19 cellular contexts compared by ENCODE assay signal in genomic region chr3:71143493-71143892, GRCh38.
A peak's percentile ranks its signal among the peaks of the same experiment; 100 is the strongest.
DNase-seq lines count a peak whose midpoint lies in the region; ATAC-seq and TF ChIP-seq lines count a peak whose summit lies in the region.
"Had no signal": no experiment of that assay in that cellular context is flagged by ENCODE, and none has a peak within 500 bp of the region (broad histone marks: within the 10 kb centered on the region; RNA-seq: fewer than 3 reads in every experiment).

No MANE protein-coding gene starts in this region.

- TF ChIP-seq CTCF in activated CD8-positive, alpha-beta T cell treated with anti-CD3 and anti-CD28 coated beads for 36 hours (IDR thresholded peaks at IDR 0.05): no peak
- TF ChIP-seq CTCF in type B pancreatic cell (conservative IDR thresholded peaks at IDR 0.05) (no peak), thyroid gland (IDR thresholded peaks at IDR 0.05) (no peak)

- H3K9me3 Mint-ChIP-seq in activated CD8-positive, alpha-beta T cell treated with anti-CD3 and anti-CD28 coated beads for 36 hours: peaks cover 3% of the 10 kb centered on the region
- no peaks in the 10 kb centered on the region for H3K9me3 Mint-ChIP-seq in activated CD8-positive, alpha-beta T cell treated with anti-CD3 and anti-CD28 coated beads, Interleukin-2, amount 10 ng/mL, durations not matched to agents 7 days and 5 days (ENCODE audit: insufficient read depth)
- H3K9me3 Mint-ChIP-seq in activated naive CD8-positive, alpha-beta T cell treated with anti-CD3 and anti-CD28 coated beads, Interleukin-2, amount 50 U/mL, for 24 hours: peaks cover 6% of the 10 kb centered on the region
- H3K9me3 Mint-ChIP-seq in naive thymus-derived CD4-positive, alpha-beta T cell: peaks cover 0 to 1% (median 0%) of the 10 kb centered on the region in 11 donors
- peaks cover 4% of the 10 kb centered on the region for H3K9me3 Mint-ChIP-seq in type B pancreatic cell
- peaks cover 3 to 4% of the 10 kb centered on the region in 2 donors for H3K9me3 Mint-ChIP-seq in stimulated activated naive B cell treated with anti-CD40 and anti-IgM and Interleukin-4, amounts not matched to agents 10 μg/mL and 1 μg/mL and 100 μg/mL, for 72 hours

- H3K36me3 Mint-ChIP-seq in activated CD8-positive, alpha-beta T cell treated with anti-CD3 and anti-CD28 coated beads for 36 hours (ENCODE audit: low read depth): peaks cover 39% of the 10 kb centered on the region
- peaks cover 9% of the 10 kb centered on the region for H3K36me3 Mint-ChIP-seq in activated CD8-positive, alpha-beta T cell treated with anti-CD3 and anti-CD28 coated beads, Interleukin-2, amount 10 ng/mL, durations not matched to agents 7 days and 5 days (ENCODE audit: low read depth)
- peaks cover 39% of the 10 kb centered on the region for H3K36me3 Mint-ChIP-seq in activated naive CD8-positive, alpha-beta T cell treated with anti-CD3 and anti-CD28 coated beads, Interleukin-2, amount 50 U/mL, for 24 hours (ENCODE audit: low read depth)
- H3K36me3 Mint-ChIP-seq in naive thymus-derived CD4-positive, alpha-beta T cell: peaks cover 2 to 50% (median 28%) of the 10 kb centered on the region in 5 donors
- peaks cover 8% of the 10 kb centered on the region for H3K36me3 Mint-ChIP-seq in type B pancreatic cell
- H3K36me3 Mint-ChIP-seq in stimulated activated naive B cell treated with anti-CD40 and anti-IgM and Interleukin-4, amounts not matched to agents 10 μg/mL and 1 μg/mL and 100 μg/mL, for 72 hours: peaks cover 32 to 35% of the 10 kb centered on the region in 2 donors

- no peak for TF ChIP-seq POLR2A in thyroid gland (IDR thresholded peaks at IDR 0.05)

- H3K27ac ChIP-seq in naive thymus-derived CD4-positive, alpha-beta T cell (ENCODE audit: low read depth, low read length): no peak overlapping the region
- H3K27ac ChIP-seq in thyroid gland: no peak overlapping the region
- H3K27ac ChIP-seq: C4-2B had no signal

- no peaks in the 10 kb centered on the region for H3K27me3 ChIP-seq in naive thymus-derived CD4-positive, alpha-beta T cell (ENCODE audit: control insufficient read depth in 2 of 2, insufficient read depth in 2 of 2, low read length in 2 of 2)
- no peaks in the 10 kb centered on the region for H3K27me3 ChIP-seq in thyroid gland

- H3K4me1 Mint-ChIP-seq in activated CD8-positive, alpha-beta T cell treated with anti-CD3 and anti-CD28 coated beads for 36 hours (ENCODE audit: low read depth): peaks cover 51% of the 10 kb centered on the region
- H3K4me1 Mint-ChIP-seq in activated CD8-positive, alpha-beta T cell treated with anti-CD3 and anti-CD28 coated beads, Interleukin-2, amount 10 ng/mL, durations not matched to agents 7 days and 5 days (ENCODE audit: low read depth): peaks cover 6% of the 10 kb centered on the region
- peaks cover 54% of the 10 kb centered on the region for H3K4me1 Mint-ChIP-seq in activated naive CD8-positive, alpha-beta T cell treated with anti-CD3 and anti-CD28 coated beads, Interleukin-2, amount 50 U/mL, for 24 hours
- peaks cover 6 to 87% (median 78%) of the 10 kb centered on the region in 7 donors for H3K4me1 Mint-ChIP-seq in naive thymus-derived CD4-positive, alpha-beta T cell
- peaks cover 40% of the 10 kb centered on the region for H3K4me1 Mint-ChIP-seq in type B pancreatic cell (ENCODE audit: unreplicated experiment)
- H3K4me1 Mint-ChIP-seq in stimulated activated naive B cell treated with anti-CD40 and anti-IgM and Interleukin-4, amounts not matched to agents 10 μg/mL and 1 μg/mL and 100 μg/mL, for 72 hours: peaks cover 37 to 57% of the 10 kb centered on the region in 2 donors

- WGBS in thyroid gland, 2 donors: 93 to 96% methylated on average over 4 of the region's 4 CpGs

- peak overlapping the region; percentile 72 for H3K27ac Mint-ChIP-seq in activated CD8-positive, alpha-beta T cell treated with anti-CD3 and anti-CD28 coated beads for 36 hours
- no peak overlapping the region for H3K27ac Mint-ChIP-seq in activated CD8-positive, alpha-beta T cell treated with anti-CD3 and anti-CD28 coated beads, Interleukin-2, amount 10 ng/mL, durations not matched to agents 7 days and 5 days
- H3K27ac Mint-ChIP-seq in activated naive CD8-positive, alpha-beta T cell treated with anti-CD3 and anti-CD28 coated beads, Interleukin-2, amount 50 U/mL, for 24 hours: peak overlapping the region; percentile 40
- peak overlapping the region in 8 of 9 donors; percentile 16 to 94 (median 80) for H3K27ac Mint-ChIP-seq in naive thymus-derived CD4-positive, alpha-beta T cell
- peak overlapping the region; percentile 78 for H3K27ac Mint-ChIP-seq in type B pancreatic cell
- H3K27ac Mint-ChIP-seq in stimulated activated naive B cell treated with anti-CD40 and anti-IgM and Interleukin-4, amounts not matched to agents 10 μg/mL and 1 μg/mL and 100 μg/mL, for 72 hours: no peak overlapping the region

- peaks cover 0 to 10% of the 10 kb centered on the region in 2 donors for H3K4me1 ChIP-seq in naive thymus-derived CD4-positive, alpha-beta T cell (ENCODE audit: control insufficient read depth in 2 of 2, insufficient read depth in 2 of 2, low read length in 2 of 2)
- peaks cover 3 to 21% of the 10 kb centered on the region in 2 donors for H3K4me1 ChIP-seq in thyroid gland

- no peaks in the 10 kb centered on the region for H3K27me3 Mint-ChIP-seq in activated CD8-positive, alpha-beta T cell treated with anti-CD3 and anti-CD28 coated beads for 36 hours
- no peaks in the 10 kb centered on the region for H3K27me3 Mint-ChIP-seq in activated CD8-positive, alpha-beta T cell treated with anti-CD3 and anti-CD28 coated beads, Interleukin-2, amount 10 ng/mL, durations not matched to agents 7 days and 5 days (ENCODE audit: low read depth)
- H3K27me3 Mint-ChIP-seq in activated naive CD8-positive, alpha-beta T cell treated with anti-CD3 and anti-CD28 coated beads, Interleukin-2, amount 50 U/mL, for 24 hours: no peaks in the 10 kb centered on the region
- no peaks in the 10 kb centered on the region for H3K27me3 Mint-ChIP-seq in naive thymus-derived CD4-positive, alpha-beta T cell
- H3K27me3 Mint-ChIP-seq in type B pancreatic cell: no peaks in the 10 kb centered on the region
- H3K27me3 Mint-ChIP-seq in stimulated activated naive B cell treated with anti-CD40 and anti-IgM and Interleukin-4, amounts not matched to agents 10 μg/mL and 1 μg/mL and 100 μg/mL, for 72 hours: no peaks in the 10 kb centered on the region

- no peak for ATAC-seq in activated CD8-positive, alpha-beta T cell treated with anti-CD3 and anti-CD28 coated beads for 36 hours
- no peak for ATAC-seq in activated CD8-positive, alpha-beta T cell treated with anti-CD3 and anti-CD28 coated beads, Interleukin-2, amount 10 ng/mL, durations not matched to agents 7 days and 5 days
- ATAC-seq in activated naive CD8-positive, alpha-beta T cell treated with anti-CD3 and anti-CD28 coated beads, Interleukin-2, amount 50 U/mL, for 24 hours: no peak
- ATAC-seq in naive thymus-derived CD4-positive, alpha-beta T cell: no peak
- no peak for ATAC-seq in stimulated activated naive B cell treated with anti-CD40 and anti-IgM and Interleukin-4, amounts not matched to agents 10 μg/mL and 1 μg/mL and 100 μg/mL, for 72 hours (replicated peaks)
- ATAC-seq: GM12878, Panc1 had no signal

- no peak overlapping the region for H3K4me3 ChIP-seq in naive thymus-derived CD4-positive, alpha-beta T cell (ENCODE audit: low read length)
- no peak overlapping the region for H3K4me3 ChIP-seq in thyroid gland (replicated peaks in 1 of 3)
- H3K4me3 ChIP-seq: GM12878, HAP-1 had no signal

- H3K36me3 ChIP-seq in naive thymus-derived CD4-positive, alpha-beta T cell (ENCODE audit: control insufficient read depth in 2 of 3, insufficient read depth in 3 of 3, low read length in 3 of 3): peaks cover 0 to 6% (median 5%) of the 10 kb centered on the region in 3 experiments
- H3K36me3 ChIP-seq in thyroid gland: no peaks in the 10 kb centered on the region
- H3K36me3 ChIP-seq: HAP-1 had no signal

- no peak for DNase-seq in activated CD8-positive, alpha-beta T cell treated with anti-CD3 and anti-CD28 coated beads for 36 hours
- DNase-seq in activated CD8-positive, alpha-beta T cell treated with anti-CD3 and anti-CD28 coated beads, Interleukin-2, amount 10 ng/mL, durations not matched to agents 7 days and 5 days: no peak
- DNase-seq in activated naive CD8-positive, alpha-beta T cell treated with anti-CD3 and anti-CD28 coated beads, Interleukin-2, amount 50 U/mL, for 24 hours: no peak
- DNase-seq in naive thymus-derived CD4-positive, alpha-beta T cell: no peak
- no peak for DNase-seq in type B pancreatic cell (ENCODE audit: extremely low spot score, unreplicated experiment)
- DNase-seq in thyroid gland: no peak
- DNase-seq in stimulated activated naive B cell treated with anti-CD40 and anti-IgM and Interleukin-4, amounts not matched to agents 10 μg/mL and 1 μg/mL and 100 μg/mL, for 72 hours: no peak
- no peak for DNase-seq in NCI-H526 treated with DMSO at 0.1 percent for 48 hours (lab: John Stamatoyannopoulos, UW)
- DNase-seq: Calu3, DMS79, Kasumi-1, NCI-H187 treated with DMSO at 0.1 percent for 48 hours, NCI-H2171, NCI-H82, Right ventricle myocardium superior had no signal

- CTCF ChIA-PET in activated CD8-positive, alpha-beta T cell treated with anti-CD3 and anti-CD28 coated beads for 36 hours (lab: Charles Lee): interaction anchor here (1.3 kb wide), 1 partner anchor 13 kb away, joined by 5 read pairs; no protein-coding TSS in a partner anchor
- CTCF ChIA-PET in activated CD8-positive, alpha-beta T cell treated with anti-CD3 and anti-CD28 coated beads, Interleukin-2, amount 10 ng/mL, durations not matched to agents 7 days and 5 days (lab: Charles Lee): interaction anchor here (1.2 to 1.6 kb wide), 2 partner anchors 9 to 75 kb away, joined by 3 read pairs; no protein-coding TSS in a partner anchor
- CTCF ChIA-PET in naive thymus-derived CD4-positive, alpha-beta T cell (lab: Charles Lee): interaction anchor here (0.6 to 1.2 kb wide), 2 partner anchors 13 to 166 kb away, joined by 3 to 5 read pairs; no protein-coding TSS in a partner anchor

- intact Hi-C loops in activated CD8-positive, alpha-beta T cell treated with anti-CD3 and anti-CD28 coated beads for 36 hours (cut with micrococcal nuclease): no loop called here
- intact Hi-C loops in naive thymus-derived CD4-positive, alpha-beta T cell (cut with micrococcal nuclease): no loop called here
- intact Hi-C loops in thyroid gland (cut with DNase I): no loop called here

- POLR2A ChIA-PET in activated CD8-positive, alpha-beta T cell treated with anti-CD3 and anti-CD28 coated beads for 36 hours (lab: Charles Lee): no interaction called here
- POLR2A ChIA-PET in activated CD8-positive, alpha-beta T cell treated with anti-CD3 and anti-CD28 coated beads, Interleukin-2, amount 10 ng/mL, durations not matched to agents 7 days and 5 days (lab: Charles Lee): interaction anchor here (1.1 kb wide), 1 partner anchor 13 kb away, joined by 8 read pairs; no protein-coding TSS in a partner anchor
- POLR2A ChIA-PET in naive thymus-derived CD4-positive, alpha-beta T cell (lab: Charles Lee): interaction anchor here (5.0 kb wide), 1 partner anchor 12 kb away, joined by 21 read pairs; no protein-coding TSS in a partner anchor

- H3K9me3 ChIP-seq in naive thymus-derived CD4-positive, alpha-beta T cell (ENCODE audit: control insufficient read depth in 2 of 3, low read length in 3 of 3): no peaks in the 10 kb centered on the region
- no peaks in the 10 kb centered on the region for H3K9me3 ChIP-seq in thyroid gland
- H3K9me3 ChIP-seq: HAP-1 had no signal

- H3K4me3 Mint-ChIP-seq in activated CD8-positive, alpha-beta T cell treated with anti-CD3 and anti-CD28 coated beads for 36 hours: no peak overlapping the region
- no peak overlapping the region for H3K4me3 Mint-ChIP-seq in activated CD8-positive, alpha-beta T cell treated with anti-CD3 and anti-CD28 coated beads, Interleukin-2, amount 10 ng/mL, durations not matched to agents 7 days and 5 days
- H3K4me3 Mint-ChIP-seq in activated naive CD8-positive, alpha-beta T cell treated with anti-CD3 and anti-CD28 coated beads, Interleukin-2, amount 50 U/mL, for 24 hours: no peak overlapping the region
- peak overlapping the region in 1 of 10 donors; percentile 6 for H3K4me3 Mint-ChIP-seq in naive thymus-derived CD4-positive, alpha-beta T cell
- H3K4me3 Mint-ChIP-seq in type B pancreatic cell: no peak overlapping the region
- H3K4me3 Mint-ChIP-seq in stimulated activated naive B cell treated with anti-CD40 and anti-IgM and Interleukin-4, amounts not matched to agents 10 μg/mL and 1 μg/mL and 100 μg/mL, for 72 hours: no peak overlapping the region

Comparison
In these comparisons a context has a peak if more than half of its experiments do, and no peak if none do; other contexts are left out.
1. H3K27ac Mint-ChIP-seq: peak in activated CD8-positive, alpha-beta T cell treated with anti-CD3 and anti-CD28 coated beads for 36 hours (single experiment), activated naive CD8-positive, alpha-beta T cell treated with anti-CD3 and anti-CD28 coated beads, Interleukin-2, amount 50 U/mL, for 24 hours (single experiment), naive thymus-derived CD4-positive, alpha-beta T cell (8 of 9) and type B pancreatic cell (single experiment); none in activated CD8-positive, alpha-beta T cell treated with anti-CD3 and anti-CD28 coated beads, Interleukin-2, amount 10 ng/mL, durations not matched to agents 7 days and 5 days (single experiment) and stimulated activated naive B cell treated with anti-CD40 and anti-IgM and Interleukin-4, amounts not matched to agents 10 μg/mL and 1 μg/mL and 100 μg/mL, for 72 hours (single experiment).